In the genomic region with DNA sequence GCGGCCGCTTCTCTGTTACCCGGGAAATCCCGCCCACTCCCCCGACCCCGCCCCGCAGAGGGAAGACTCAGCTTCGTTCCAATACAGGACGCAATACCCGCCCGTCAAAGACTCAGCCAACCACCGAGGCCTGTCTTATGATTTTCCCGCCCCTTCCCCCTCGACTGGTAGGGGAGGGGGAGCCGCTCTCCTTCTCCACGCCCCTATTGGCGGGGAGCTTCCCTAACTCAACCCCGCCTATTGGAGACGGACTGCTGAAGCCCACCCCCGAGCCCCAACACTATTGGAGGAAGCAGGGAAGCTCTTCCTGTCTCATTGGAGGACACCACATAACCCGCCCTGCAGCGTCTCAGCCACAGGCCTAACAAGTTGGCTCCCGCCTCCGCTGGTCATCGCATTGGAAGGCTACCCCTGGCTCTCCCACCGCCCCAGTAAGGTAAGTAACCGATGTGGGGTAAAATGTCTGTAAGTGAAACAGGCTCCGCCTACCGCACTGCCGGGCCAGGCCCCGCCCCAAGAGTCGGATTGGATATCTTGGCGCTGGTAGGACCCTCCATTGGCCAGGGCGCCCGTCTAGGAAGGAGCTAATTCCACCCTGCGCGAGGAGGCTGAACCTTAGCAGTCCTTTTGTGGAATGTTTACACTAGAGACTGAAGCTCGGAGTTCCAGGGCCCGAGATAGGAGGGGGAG, we compare ENCODE assay signal across 8 cellular contexts. TPM values are rescaled to one million over a fixed set of nuclear protein-coding genes. Genes with fewer than 3 reads are reported as not detected.
DNase-seq lines count a peak whose midpoint lies in the region; ATAC-seq and TF ChIP-seq lines count a peak whose summit lies in the region.

A gene (minus strand): TSS at position 17 of the 690 bp plus-strand sequence. CDS start 21,315 bp downstream, outside the sequence.

- in situ Hi-C loops in Panc1 (cut with HindIII; ENCODE audit: low pct_unique_long_range_greater_than_20kb, low sequenced_read_pairs): no loop called here

- intact Hi-C loops in Panc1 (cut with micrococcal nuclease; ENCODE audit: unreplicated experiment): no loop called here

- POLR2A ChIA-PET in Panc1 (lab: Charles Lee): interaction anchor here (0.5 to 1.3 kb wide), 20 partner anchors 9 to 1029 kb away, joined by 3 to 21 read pairs (median 7); a partner anchor contains a TSS

- H3K27ac ChIP-seq in Panc1 (ENCODE audit: low read length) (peak within 1 kb of the TSS; percentile 99), esophagus (ENCODE audit: low read depth in 2 of 2, low read length in 1 of 2) (peak within 1 kb of the TSS; percentile 98 to 100)

- peaks cover 9% of the 10 kb centered on the region for H3K36me3 Mint-ChIP-seq in activated T-cell treated with anti-CD3 and anti-CD28 coated beads, Interleukin-2, amount 50 U/mL, for 4 hours (ENCODE audit: insufficient read depth)

- no TSS peak for BruUV-seq in Panc1 (replicated peaks; lab: Mats Ljungman, UMichigan)

- H3K9me3 Mint-ChIP-seq in activated T-cell treated with anti-CD3 and anti-CD28 coated beads, Interleukin-2, amount 50 U/mL, for 4 hours: no peaks in the 10 kb centered on the region

- no peaks in the 10 kb centered on the region for H3K27me3 ChIP-seq in Panc1 (ENCODE audit: control insufficient read depth, insufficient read depth, low read length)
- H3K27me3 ChIP-seq in esophagus (ENCODE audit: control insufficient read depth in 1 of 2, insufficient read depth in 2 of 2, low read length in 2 of 2): no peaks in the 10 kb centered on the region
- H3K27me3 ChIP-seq in mucosa of stomach (ENCODE audit: control insufficient read depth, insufficient read depth, low read length): no peaks in the 10 kb centered on the region

- H3K36me3 ChIP-seq in Panc1 (ENCODE audit: control insufficient read depth, insufficient read depth, low read length) (peaks cover 3% of the 10 kb centered on the region; the same call in 1 of the 2 replicates), esophagus (ENCODE audit: control insufficient read depth in 2 of 2, insufficient read depth in 2 of 2, low read length in 1 of 2) (no peaks in the 10 kb centered on the region), mucosa of stomach (ENCODE audit: control insufficient read depth, insufficient read depth, low read length) (no peaks in the 10 kb centered on the region)

- no peaks in the 10 kb centered on the region for H3K9me3 ChIP-seq in Panc1 (ENCODE audit: control insufficient read depth, insufficient read depth, low read depth, low read length)
- no peaks in the 10 kb centered on the region for H3K9me3 ChIP-seq in esophagus (ENCODE audit: control insufficient read depth in 2 of 2, insufficient read depth in 1 of 2, low read depth in 1 of 2, low read length in 1 of 2)
- no peaks in the 10 kb centered on the region for H3K9me3 ChIP-seq in mucosa of stomach (ENCODE audit: control insufficient read depth, low read length)

- 1% methylated on average over 34 to 39 of the region's 39 CpGs for WGBS in esophagus, 2 donors

- H3K4me1 ChIP-seq in Panc1 (ENCODE audit: control insufficient read depth, insufficient read depth, low read length) (peaks cover 21% of the 10 kb centered on the region), esophagus (ENCODE audit: control insufficient read depth in 2 of 2, insufficient read depth in 2 of 2, low read length in 1 of 2) (peaks cover 0 to 6% of the 10 kb centered on the region in 2 donors), mucosa of stomach (ENCODE audit: control insufficient read depth, insufficient read depth, low read length) (peaks cover 12% of the 10 kb centered on the region)

- peak within 1 kb of the TSS; percentile 93 for H3K4me3 Mint-ChIP-seq in activated T-cell treated with anti-CD3 and anti-CD28 coated beads, Interleukin-2, amount 50 U/mL, for 4 hours

- H3K4me1 Mint-ChIP-seq in activated T-cell treated with anti-CD3 and anti-CD28 coated beads, Interleukin-2, amount 50 U/mL, for 4 hours (ENCODE audit: low read depth): peaks cover 50% of the 10 kb centered on the region

- TF ChIP-seq CTCF in Panc1 (IDR thresholded peaks at IDR 0.05): no peak

- peak within 1 kb of the TSS; percentile 98 for H3K4me3 ChIP-seq in Panc1 (ENCODE audit: low read depth in 2 of 2, low read length in 2 of 2)
- peak within 1 kb of the TSS; percentile 71 to 82 for H3K4me3 ChIP-seq in esophagus (ENCODE audit: low read depth in 1 of 2, low read length in 2 of 2)
- H3K4me3 ChIP-seq in mucosa of stomach (ENCODE audit: low read length): peak within 1 kb of the TSS; percentile 83

- H3K9ac ChIP-seq in mucosa of stomach (ENCODE audit: low read length): peak within 1 kb of the TSS; percentile 87

- CTCF ChIA-PET in Panc1 (lab: Charles Lee): interaction anchor here (0.6 to 1.0 kb wide), 4 partner anchors 81 to 409 kb away, joined by 3 to 16 read pairs (median 6); a partner anchor contains a TSS

- no peaks in the 10 kb centered on the region for H3K27me3 Mint-ChIP-seq in activated T-cell treated with anti-CD3 and anti-CD28 coated beads, Interleukin-2, amount 50 U/mL, for 4 hours (ENCODE audit: low read depth)

- DNase-seq in DMS 273 treated with DMSO at 0.1 percent for 48 hours (lab: John Stamatoyannopoulos, UW) (peak; percentile 98), KG1 (lab: John Stamatoyannopoulos, UW) (peak; percentile 100), Panc1 (ENCODE audit: low read depth, low spot score) (peak; percentile 99)
- DNase-seq in activated T-cell treated with anti-CD3 and anti-CD28 coated beads, Interleukin-2, amount 50 U/mL, for 4 hours: peak; percentile 99
- peak; percentile 95 to 99 for DNase-seq in stimulated activated CD8-positive, alpha-beta memory T cell treated with anti-CD3 and anti-CD28 coated beads, Interleukin-7, amount 100 ng/mL, for 1 hour (ENCODE audit: low read depth in 2 of 2)

- ATAC-seq in GM21723 (IDR thresholded peaks at IDR 0.05; ENCODE audit: unreplicated experiment) (peak; percentile 40), Panc1 (peak; percentile 71)
- peak; percentile 44 to 51 for ATAC-seq in activated T-cell treated with anti-CD3 and anti-CD28 coated beads, Interleukin-2, amount 50 U/mL, for 4 hours

RNA-seq across cellular contexts. Expression of the gene that starts here (rescaled TPM):
- 107 TPM for total RNA-seq in Panc1 (2021; ENCODE audit: unreplicated experiment)
- polyA plus RNA-seq in Panc1 (2012; ENCODE audit: insufficient read length): 48.8 TPM
- total RNA-seq in activated T-cell treated with anti-CD3 and anti-CD28 coated beads, Interleukin-2, amount 50 U/mL, for 4 hours: 10 to 100 TPM; 77.8 to 79.2 (median 78.8) TPM
- polyA plus RNA-seq in esophagus: 10 to 100 TPM in 1 of 2 donors, 1 to 10 TPM in 1; 7.2 to 10.4 TPM

Comparison
In these comparisons a context has a peak if more than half of its experiments do, and no peak if none do; other contexts are left out.
1. Peak in every context shown above with its lines: DNase-seq, ATAC-seq, H3K4me3 ChIP-seq and H3K27ac ChIP-seq.